ENCODE assay signal across 7 cellular contexts in the genomic region with DNA sequence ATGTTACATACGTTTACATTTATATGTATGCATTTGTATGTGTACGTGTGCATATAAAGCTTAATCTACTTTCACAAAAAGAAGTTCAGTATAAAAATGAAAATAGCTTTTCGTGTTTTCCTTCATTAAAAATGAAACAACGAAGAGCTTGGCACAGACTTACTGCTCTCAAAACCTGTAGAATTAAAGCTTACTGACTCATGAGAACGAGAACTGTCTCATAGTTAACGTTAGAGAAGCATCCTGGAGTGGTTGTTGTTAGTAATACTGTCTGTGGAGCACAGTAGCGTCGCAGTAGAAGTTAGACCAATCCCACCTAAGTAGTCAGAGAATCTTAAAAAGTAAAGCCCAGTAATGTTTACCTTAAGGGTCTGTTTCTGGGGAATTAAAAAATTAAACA. TPM values are rescaled to one million over a fixed set of nuclear protein-coding genes. Genes with fewer than 3 reads are reported as not detected.
DNase-seq lines count a peak whose midpoint lies in the region; ATAC-seq and TF ChIP-seq lines count a peak whose summit lies in the region.

No MANE protein-coding gene starts in this region.

- no peak for ATAC-seq in GM21526 (IDR thresholded peaks at IDR 0.05; ENCODE audit: low FRiP score, unreplicated experiment)
- ATAC-seq in HG03139 (IDR thresholded peaks at IDR 0.05; ENCODE audit: unreplicated experiment): no peak

- CTCF ChIA-PET in OCI-LY7 (lab: Charles Lee; ENCODE audit: unreplicated experiment): no interaction called here

- peaks cover 80% of the 10 kb centered on the region for H3K79me2 ChIP-seq in OCI-LY7 (ENCODE audit: insufficient read depth, low read depth, low read length)

- peaks cover 45% of the 10 kb centered on the region for H3K4me1 ChIP-seq in OCI-LY7 (ENCODE audit: insufficient read depth, low read length, poor library complexity, severe bottlenecking)
- H3K4me1 ChIP-seq in ectodermal cell (ENCODE audit: control insufficient read depth, insufficient read depth, low read length): peaks cover 9% of the 10 kb centered on the region

- peaks cover 14% of the 10 kb centered on the region for H4K20me1 ChIP-seq in OCI-LY7 (ENCODE audit: insufficient read depth, low read length)

- no peaks in the 10 kb centered on the region for H3K27me3 ChIP-seq in ectodermal cell (ENCODE audit: control insufficient read depth, insufficient read depth, low read length, poor library complexity, severe bottlenecking)

- 56 to 64% methylated on average over 6 to 7 of the region's 8 CpGs for WGBS in ectodermal cell, 2 experiments

- H3K9me3 ChIP-seq in OCI-LY7 (ENCODE audit: low read length) (no peaks in the 10 kb centered on the region), ectodermal cell (ENCODE audit: control insufficient read depth, low read length) (no peaks in the 10 kb centered on the region)

- H3K4me1 Mint-ChIP-seq in nephron progenitor cell: peaks cover 46% of the 10 kb centered on the region

- H3K4me3 ChIP-seq in GM12875 (ENCODE audit: low read depth, low read length): peak overlapping the region; percentile 69
- H3K4me3 ChIP-seq in OCI-LY7 (ENCODE audit: low read depth, low read length, poor library complexity, severe bottlenecking): peak overlapping the region; percentile 78
- H3K4me3 ChIP-seq in ectodermal cell (ENCODE audit: insufficient read depth, low read depth, low read length): peak overlapping the region; percentile 57

- POLR2A ChIA-PET in OCI-LY7 (lab: Charles Lee): interaction anchor here (0.5 to 2.4 kb wide), 6 partner anchors 10 to 107 kb away, joined by 3 to 16 read pairs (median 3); no protein-coding TSS in a partner anchor

- no peaks in the 10 kb centered on the region for H3K9me3 Mint-ChIP-seq in nephron progenitor cell

- no peak overlapping the region for H2AFZ ChIP-seq in OCI-LY7 (ENCODE audit: low read length)

- no peak for TF ChIP-seq CTCF in GM12875 (IDR thresholded peaks at IDR 0.05; ENCODE audit: borderline replicate concordance, insufficient read depth, low read depth, low read length)
- TF ChIP-seq CTCF in OCI-LY7 (conservative IDR thresholded peaks at IDR 0.05; ENCODE audit: low read length): no peak
- TF ChIP-seq CTCF in nephron progenitor cell (IDR thresholded peaks at IDR 0.05): no peak

- no TSS peak for BruUV-seq in OCI-LY7 (replicated peaks; lab: Mats Ljungman, UMichigan)

- peaks cover 33% of the 10 kb centered on the region for H3K36me3 Mint-ChIP-seq in nephron progenitor cell (ENCODE audit: low read depth)

- no peaks in the 10 kb centered on the region for H3K9me2 ChIP-seq in OCI-LY7 (ENCODE audit: insufficient read depth, low read length)

- peak overlapping the region; percentile 96 for H3K4me2 ChIP-seq in OCI-LY7 (ENCODE audit: low read length)

- H3K27ac Mint-ChIP-seq in nephron progenitor cell: peak overlapping the region; percentile 99

- H3K36me3 ChIP-seq in OCI-LY7 (ENCODE audit: insufficient read depth, low read length) (peaks cover 19% of the 10 kb centered on the region), ectodermal cell (ENCODE audit: control insufficient read depth, insufficient read depth, low read length) (no peaks in the 10 kb centered on the region)

- DNase-seq in OCI-LY7 (ENCODE audit: low spot score) (no peak), nephron progenitor cell (no peak), NCI-H748 treated with DMSO at 0.1 percent for 48 hours (lab: John Stamatoyannopoulos, UW) (no peak)

- intact Hi-C loops in OCI-LY7 (cut with micrococcal nuclease; ENCODE audit: unreplicated experiment): loop anchor here (5.0 kb wide), 1 partner anchor 411 kb away; no protein-coding TSS in a partner anchor

- H3K4me3 Mint-ChIP-seq in nephron progenitor cell: peak overlapping the region; percentile 98

- H3K27ac ChIP-seq in OCI-LY7 (ENCODE audit: low read depth, low read length, poor library complexity, severe bottlenecking) (no peak overlapping the region), ectodermal cell (ENCODE audit: insufficient read depth, low read depth, low read length, poor library complexity, severe bottlenecking) (no peak overlapping the region)

- no peaks in the 10 kb centered on the region for H3K27me3 Mint-ChIP-seq in nephron progenitor cell (ENCODE audit: low read depth, poor library complexity)

RNA-seq across cellular contexts. Expression of gene MAT2B, which starts 1.3 kb away (rescaled TPM):
- total RNA-seq in OCI-LY7 (2014; rRNA removed; shearing (Covaris generic)): 32.3 and 35.0 TPM in 2 replicates
- 52.5 and 55.6 TPM in 2 replicates for total RNA-seq in OCI-LY7 (2022)
- 62.4 TPM for polyA plus RNA-seq in ectodermal cell (2013, experiment 1 of 4)
- 61.6 TPM for polyA plus RNA-seq in ectodermal cell (2013, experiment 2 of 4)
- 53.8 TPM for polyA plus RNA-seq in ectodermal cell (2013, experiment 3 of 4)
- polyA plus RNA-seq in ectodermal cell (2013, experiment 4 of 4): 59.8 TPM

RNA-seq across cellular contexts. Expression of gene HMMR, which starts 46.3 kb away (rescaled TPM):
- 44.1 and 63.2 TPM in 2 replicates for total RNA-seq in OCI-LY7 (2014; rRNA removed; shearing (Covaris generic))
- 107 and 112 TPM in 2 replicates for total RNA-seq in OCI-LY7 (2022)
- polyA plus RNA-seq in ectodermal cell (2013, experiment 1 of 4): 65.2 TPM
- polyA plus RNA-seq in ectodermal cell (2013, experiment 2 of 4): 54.4 TPM
- 72.1 TPM for polyA plus RNA-seq in ectodermal cell (2013, experiment 3 of 4)
- polyA plus RNA-seq in ectodermal cell (2013, experiment 4 of 4): 68.2 TPM

RNA-seq across cellular contexts. Expression of gene NUDCD2, which starts 46.8 kb away (rescaled TPM):
- total RNA-seq in OCI-LY7 (2014; rRNA removed; shearing (Covaris generic)): 30.0 and 59.0 TPM in 2 replicates
- total RNA-seq in OCI-LY7 (2022): 64.6 and 67.6 TPM in 2 replicates
- 58.5 TPM for polyA plus RNA-seq in ectodermal cell (2013, experiment 1 of 4)
- 50.3 TPM for polyA plus RNA-seq in ectodermal cell (2013, experiment 2 of 4)
- polyA plus RNA-seq in ectodermal cell (2013, experiment 3 of 4): 40.3 TPM
- 49.6 TPM for polyA plus RNA-seq in ectodermal cell (2013, experiment 4 of 4)
